Comparison of ENCODE assay signal across 1 cellular context in genomic region chr4:110830461-110830860, GRCh38.
TF ChIP-seq lines count a peak whose summit lies in the region.

No MANE protein-coding gene starts in this region.

TF ChIP-seq in GM12878, 131 proteins besides CTCF, POLR2A, EP300 and RAD21 (continued from another document):
- no peak for TF ChIP-seq E4F1 (IDR thresholded peaks at IDR 0.05; ENCODE audit: borderline replicate concordance, partially characterized antibody)
- TF ChIP-seq, protein P1, sequence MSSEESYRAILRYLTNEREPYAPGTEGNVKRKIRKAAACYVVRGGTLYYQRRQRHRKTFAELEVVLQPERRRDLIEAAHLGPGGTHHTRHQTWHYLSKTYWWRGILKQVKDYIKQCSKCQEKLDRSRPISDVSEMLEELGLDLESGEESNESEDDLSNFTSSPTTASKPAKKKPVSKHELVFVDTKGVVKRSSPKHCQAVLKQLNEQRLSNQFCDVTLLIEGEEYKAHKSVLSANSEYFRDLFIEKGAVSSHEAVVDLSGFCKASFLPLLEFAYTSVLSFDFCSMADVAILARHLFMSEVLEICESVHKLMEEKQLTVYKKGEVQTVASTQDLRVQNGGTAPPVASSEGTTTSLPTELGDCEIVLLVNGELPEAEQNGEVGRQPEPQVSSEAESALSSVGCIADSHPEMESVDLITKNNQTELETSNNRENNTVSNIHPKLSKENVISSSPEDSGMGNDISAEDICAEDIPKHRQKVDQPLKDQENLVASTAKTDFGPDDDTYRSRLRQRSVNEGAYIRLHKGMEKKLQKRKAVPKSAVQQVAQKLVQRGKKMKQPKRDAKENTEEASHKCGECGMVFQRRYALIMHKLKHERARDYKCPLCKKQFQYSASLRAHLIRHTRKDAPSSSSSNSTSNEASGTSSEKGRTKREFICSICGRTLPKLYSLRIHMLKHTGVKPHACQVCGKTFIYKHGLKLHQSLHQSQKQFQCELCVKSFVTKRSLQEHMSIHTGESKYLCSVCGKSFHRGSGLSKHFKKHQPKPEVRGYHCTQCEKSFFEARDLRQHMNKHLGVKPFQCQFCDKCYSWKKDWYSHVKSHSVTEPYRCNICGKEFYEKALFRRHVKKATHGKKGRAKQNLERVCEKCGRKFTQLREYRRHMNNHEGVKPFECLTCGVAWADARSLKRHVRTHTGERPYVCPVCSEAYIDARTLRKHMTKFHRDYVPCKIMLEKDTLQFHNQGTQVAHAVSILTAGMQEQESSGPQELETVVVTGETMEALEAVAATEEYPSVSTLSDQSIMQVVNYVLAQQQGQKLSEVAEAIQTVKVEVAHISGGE (CRISPR knock-in tag; IDR thresholded peaks at IDR 0.05) = no peak
TF ChIP-seq in GM12878: peak in this region for 0.
